In the genomic region with DNA sequence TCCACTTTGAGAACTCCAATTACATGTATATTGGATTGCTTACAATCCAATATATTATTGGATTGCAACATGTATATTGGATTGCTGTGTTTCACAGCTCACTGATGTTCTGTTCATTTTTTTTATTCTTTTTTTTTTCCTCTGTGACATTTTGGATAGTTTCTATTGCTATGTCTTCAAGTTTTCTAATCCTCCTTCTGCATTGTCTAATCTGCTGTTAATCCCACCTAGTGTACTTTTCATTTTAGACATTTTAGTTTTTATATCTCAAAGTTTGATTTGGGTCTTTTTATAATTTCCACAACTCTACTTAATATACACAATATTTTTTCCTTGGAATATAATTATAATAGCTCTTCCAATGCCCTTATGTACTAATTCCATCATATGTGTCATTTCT, we compare ENCODE assay signal across 3 cellular contexts.
A peak's percentile ranks its signal among the peaks of the same experiment; 100 is the strongest.
TF ChIP-seq lines count a peak whose summit lies in the region.

No MANE protein-coding gene starts in this region.

TF ChIP-seq in SK-N-SH treated with all-trans-retinoic acid at 6 μM for 48 hours, 23 proteins besides CTCF, POLR2A, EP300 and RAD21:
- TF ChIP-seq, protein P1, sequence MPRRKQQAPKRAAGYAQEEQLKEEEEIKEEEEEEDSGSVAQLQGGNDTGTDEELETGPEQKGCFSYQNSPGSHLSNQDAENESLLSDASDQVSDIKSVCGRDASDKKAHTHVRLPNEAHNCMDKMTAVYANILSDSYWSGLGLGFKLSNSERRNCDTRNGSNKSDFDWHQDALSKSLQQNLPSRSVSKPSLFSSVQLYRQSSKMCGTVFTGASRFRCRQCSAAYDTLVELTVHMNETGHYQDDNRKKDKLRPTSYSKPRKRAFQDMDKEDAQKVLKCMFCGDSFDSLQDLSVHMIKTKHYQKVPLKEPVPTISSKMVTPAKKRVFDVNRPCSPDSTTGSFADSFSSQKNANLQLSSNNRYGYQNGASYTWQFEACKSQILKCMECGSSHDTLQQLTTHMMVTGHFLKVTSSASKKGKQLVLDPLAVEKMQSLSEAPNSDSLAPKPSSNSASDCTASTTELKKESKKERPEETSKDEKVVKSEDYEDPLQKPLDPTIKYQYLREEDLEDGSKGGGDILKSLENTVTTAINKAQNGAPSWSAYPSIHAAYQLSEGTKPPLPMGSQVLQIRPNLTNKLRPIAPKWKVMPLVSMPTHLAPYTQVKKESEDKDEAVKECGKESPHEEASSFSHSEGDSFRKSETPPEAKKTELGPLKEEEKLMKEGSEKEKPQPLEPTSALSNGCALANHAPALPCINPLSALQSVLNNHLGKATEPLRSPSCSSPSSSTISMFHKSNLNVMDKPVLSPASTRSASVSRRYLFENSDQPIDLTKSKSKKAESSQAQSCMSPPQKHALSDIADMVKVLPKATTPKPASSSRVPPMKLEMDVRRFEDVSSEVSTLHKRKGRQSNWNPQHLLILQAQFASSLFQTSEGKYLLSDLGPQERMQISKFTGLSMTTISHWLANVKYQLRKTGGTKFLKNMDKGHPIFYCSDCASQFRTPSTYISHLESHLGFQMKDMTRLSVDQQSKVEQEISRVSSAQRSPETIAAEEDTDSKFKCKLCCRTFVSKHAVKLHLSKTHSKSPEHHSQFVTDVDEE (CRISPR knock-in tag; IDR thresholded peaks at IDR 0.05) = no peak
- no peak for TF ChIP-seq ZNF8 (CRISPR knock-in tag; IDR thresholded peaks at IDR 0.05)
- TF ChIP-seq ZNF70 (CRISPR knock-in tag; IDR thresholded peaks at IDR 0.05) = no peak
- TF ChIP-seq ZFP30 (CRISPR knock-in tag; IDR thresholded peaks at IDR 0.05) = peak; percentile 66
- no peak for TF ChIP-seq ZFP3 (CRISPR knock-in tag; IDR thresholded peaks at IDR 0.05)
- no peak for TF ChIP-seq GLIS3 (CRISPR knock-in tag; IDR thresholded peaks at IDR 0.05)
- no peak for TF ChIP-seq BACH2 (CRISPR knock-in tag; IDR thresholded peaks at IDR 0.05; ENCODE audit: borderline replicate concordance)
- no peak for TF ChIP-seq TCF4 (CRISPR knock-in tag; IDR thresholded peaks at IDR 0.05; ENCODE audit: borderline replicate concordance)

TF ChIP-seq in SK-N-SH, 30 proteins besides CTCF, POLR2A, EP300 and RAD21:
- TF ChIP-seq, protein P2, sequence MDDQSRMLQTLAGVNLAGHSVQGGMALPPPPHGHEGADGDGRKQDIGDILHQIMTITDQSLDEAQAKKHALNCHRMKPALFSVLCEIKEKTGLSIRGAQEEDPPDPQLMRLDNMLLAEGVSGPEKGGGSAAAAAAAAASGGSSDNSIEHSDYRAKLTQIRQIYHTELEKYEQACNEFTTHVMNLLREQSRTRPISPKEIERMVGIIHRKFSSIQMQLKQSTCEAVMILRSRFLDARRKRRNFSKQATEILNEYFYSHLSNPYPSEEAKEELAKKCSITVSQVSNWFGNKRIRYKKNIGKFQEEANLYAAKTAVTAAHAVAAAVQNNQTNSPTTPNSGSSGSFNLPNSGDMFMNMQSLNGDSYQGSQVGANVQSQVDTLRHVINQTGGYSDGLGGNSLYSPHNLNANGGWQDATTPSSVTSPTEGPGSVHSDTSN (IDR thresholded peaks at IDR 0.05) = no peak
- TF ChIP-seq, protein P3, sequence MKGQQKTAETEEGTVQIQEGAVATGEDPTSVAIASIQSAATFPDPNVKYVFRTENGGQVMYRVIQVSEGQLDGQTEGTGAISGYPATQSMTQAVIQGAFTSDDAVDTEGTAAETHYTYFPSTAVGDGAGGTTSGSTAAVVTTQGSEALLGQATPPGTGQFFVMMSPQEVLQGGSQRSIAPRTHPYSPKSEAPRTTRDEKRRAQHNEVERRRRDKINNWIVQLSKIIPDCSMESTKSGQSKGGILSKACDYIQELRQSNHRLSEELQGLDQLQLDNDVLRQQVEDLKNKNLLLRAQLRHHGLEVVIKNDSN (IDR thresholded peaks at IDR 0.05; ENCODE audit: borderline replicate concordance, low read depth) = no peak
- TF ChIP-seq SMC3 (IDR thresholded peaks at IDR 0.05; ENCODE audit: low read depth, low read length) (no peak), MEF2A (IDR thresholded peaks at IDR 0.05; ENCODE audit: borderline replicate concordance, low read depth) (no peak), EZH2phosphoT487 (IDR thresholded peaks at IDR 0.05; ENCODE audit: borderline replicate concordance, low read depth) (no peak), RFX5 (IDR thresholded peaks at IDR 0.05; ENCODE audit: low read length) (no peak), TCF12 (IDR thresholded peaks at IDR 0.05) (no peak), POLR2AphosphoS5 (IDR thresholded peaks at IDR 0.05; ENCODE audit: low read depth, low read length) (no peak), ELF1 (IDR thresholded peaks at IDR 0.05) (no peak), FOXM1 (IDR thresholded peaks at IDR 0.05; ENCODE audit: low read depth) (no peak), RCOR1 (IDR thresholded peaks at IDR 0.05; ENCODE audit: low read length) (no peak), TEAD4 (IDR thresholded peaks at IDR 0.05; ENCODE audit: borderline replicate concordance, insufficient read depth) (no peak), YY1 (IDR thresholded peaks at IDR 0.05; ENCODE audit: low read depth) (no peak), GATA2 (CRISPR knock-in tag; IDR thresholded peaks at IDR 0.05) (no peak)
- TF ChIP-seq, protein P4, sequence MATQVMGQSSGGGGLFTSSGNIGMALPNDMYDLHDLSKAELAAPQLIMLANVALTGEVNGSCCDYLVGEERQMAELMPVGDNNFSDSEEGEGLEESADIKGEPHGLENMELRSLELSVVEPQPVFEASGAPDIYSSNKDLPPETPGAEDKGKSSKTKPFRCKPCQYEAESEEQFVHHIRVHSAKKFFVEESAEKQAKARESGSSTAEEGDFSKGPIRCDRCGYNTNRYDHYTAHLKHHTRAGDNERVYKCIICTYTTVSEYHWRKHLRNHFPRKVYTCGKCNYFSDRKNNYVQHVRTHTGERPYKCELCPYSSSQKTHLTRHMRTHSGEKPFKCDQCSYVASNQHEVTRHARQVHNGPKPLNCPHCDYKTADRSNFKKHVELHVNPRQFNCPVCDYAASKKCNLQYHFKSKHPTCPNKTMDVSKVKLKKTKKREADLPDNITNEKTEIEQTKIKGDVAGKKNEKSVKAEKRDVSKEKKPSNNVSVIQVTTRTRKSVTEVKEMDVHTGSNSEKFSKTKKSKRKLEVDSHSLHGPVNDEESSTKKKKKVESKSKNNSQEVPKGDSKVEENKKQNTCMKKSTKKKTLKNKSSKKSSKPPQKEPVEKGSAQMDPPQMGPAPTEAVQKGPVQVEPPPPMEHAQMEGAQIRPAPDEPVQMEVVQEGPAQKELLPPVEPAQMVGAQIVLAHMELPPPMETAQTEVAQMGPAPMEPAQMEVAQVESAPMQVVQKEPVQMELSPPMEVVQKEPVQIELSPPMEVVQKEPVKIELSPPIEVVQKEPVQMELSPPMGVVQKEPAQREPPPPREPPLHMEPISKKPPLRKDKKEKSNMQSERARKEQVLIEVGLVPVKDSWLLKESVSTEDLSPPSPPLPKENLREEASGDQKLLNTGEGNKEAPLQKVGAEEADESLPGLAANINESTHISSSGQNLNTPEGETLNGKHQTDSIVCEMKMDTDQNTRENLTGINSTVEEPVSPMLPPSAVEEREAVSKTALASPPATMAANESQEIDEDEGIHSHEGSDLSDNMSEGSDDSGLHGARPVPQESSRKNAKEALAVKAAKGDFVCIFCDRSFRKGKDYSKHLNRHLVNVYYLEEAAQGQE (IDR thresholded peaks at IDR 0.05; ENCODE audit: low read depth, low read length) = no peak

TF ChIP-seq in K562, 482 proteins besides CTCF, POLR2A, EP300 and RAD21:
- TF ChIP-seq FOXP1 (CRISPR knock-in tag; IDR thresholded peaks at IDR 0.05) (no peak), ZFP30 (CRISPR knock-in tag; IDR thresholded peaks at IDR 0.05; ENCODE audit: borderline replicate concordance) (peak; percentile 65; the same call in 1 of the 2 replicates), SMARCC2 (IDR thresholded peaks at IDR 0.05; ENCODE audit: low read depth) (no peak)
